ENCODE assay signal across 8 cellular contexts in the genomic region with DNA sequence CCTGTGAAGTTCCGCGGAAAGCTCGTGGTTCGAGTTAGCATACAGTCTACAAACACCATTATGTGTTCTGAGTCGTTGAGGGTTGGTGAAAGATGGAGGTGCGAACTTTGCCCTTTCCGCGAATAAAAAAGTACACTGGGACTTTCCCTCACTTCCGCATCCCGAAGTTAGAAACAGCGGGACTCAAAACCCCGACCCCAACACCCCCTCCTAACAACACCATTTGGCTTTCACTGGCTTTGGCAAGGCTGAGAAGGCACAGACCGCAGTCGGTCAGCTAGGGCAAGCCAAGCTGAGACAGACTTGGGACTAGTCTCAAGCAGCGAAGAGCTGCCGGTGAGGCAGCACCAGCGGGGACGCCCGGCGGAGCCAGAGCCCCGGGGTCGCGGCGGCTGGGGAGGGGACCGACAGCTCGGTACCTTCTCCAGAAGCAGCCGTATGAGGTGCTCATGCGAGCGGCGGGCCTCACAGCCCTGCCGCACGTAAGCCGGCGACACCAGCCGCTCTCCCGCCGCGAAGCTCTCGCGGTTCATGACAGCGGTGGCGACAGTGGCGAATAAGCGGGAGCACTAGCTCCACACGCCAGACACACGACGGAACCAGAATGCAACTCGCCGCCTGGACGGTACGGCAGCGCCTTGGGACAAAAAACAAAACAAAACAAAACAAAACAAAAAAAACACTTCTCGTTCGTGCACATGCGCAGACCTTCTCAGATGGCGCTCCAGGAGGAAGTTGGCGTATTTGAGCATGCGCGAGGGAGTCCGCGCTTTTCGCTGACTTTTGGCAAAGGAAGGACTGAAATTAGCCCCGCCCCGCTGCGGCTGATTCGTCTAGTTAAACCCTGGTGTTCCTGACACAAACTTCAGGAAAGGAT. TPM values are rescaled to one million over a fixed set of nuclear protein-coding genes. Genes with fewer than 3 reads are reported as not detected.
DNase-seq lines count a peak whose midpoint lies in the region; ATAC-seq and TF ChIP-seq lines count a peak whose summit lies in the region.

A gene (minus strand): TSS at position 613 of the 877 bp plus-strand sequence. CDS start 80 bp downstream, at position 533.

- WGBS in H9 (ENCODE audit: extremely low coverage, insufficient read length, low lambda C conversion rate), result no CpG with 5 or more reads among the region's 66 CpGs

- DNase-seq in ELR (ENCODE audit: low read depth) (peak; percentile 97), H9 (peak; percentile 93), MG63 (peak; percentile 91), SHP77 treated with DMSO at 0.1 percent for 48 hours (lab: John Stamatoyannopoulos, UW) (peak; percentile 75), activated gamma-delta T cell (lab: John Stamatoyannopoulos, UW) (peak; percentile 60), fibroblast of the conjunctiva (ENCODE audit: low read depth) (peak; percentile 98), nephron progenitor cell (peak; percentile 95)
- peak; percentile 89 to 94 for DNase-seq in stimulated activated naive CD8-positive, alpha-beta T cell treated with anti-CD3 and anti-CD28 coated beads, Interleukin-15, amount 100 ng/mL, for 72 hours

- peak within 1 kb of the TSS; percentile 54 for H3K27ac ChIP-seq in H9 (ENCODE audit: insufficient read length, low read depth, low read length)

- no peak within 1 kb of the TSS for H4K8ac ChIP-seq in H9 (replicated peaks; ENCODE audit: insufficient read length, low read depth, low read length)

- H3K9me3 Mint-ChIP-seq in H9 (no peaks in the 10 kb centered on the region; a peak in 1 of 5 replicates), nephron progenitor cell (no peaks in the 10 kb centered on the region)
- H3K9me3 Mint-ChIP-seq in stimulated activated naive CD8-positive, alpha-beta T cell treated with anti-CD3 and anti-CD28 coated beads, Interleukin-15, amount 100 ng/mL, for 72 hours, result no peaks in the 10 kb centered on the region

- no peak within 1 kb of the TSS for H3K23ac ChIP-seq in H9 (ENCODE audit: insufficient read length, low read depth, low read length)

- no peaks in the 10 kb centered on the region; the same call in 1 of the 2 replicates for H3K4me1 ChIP-seq in H9 (ENCODE audit: insufficient read depth, low read length)

- H3K36me3 Mint-ChIP-seq in H9 (ENCODE audit: insufficient read depth in 1 of 3, low read depth in 3 of 3), result peaks cover 0 to 5% (median 0%) of the 10 kb centered on the region in 3 experiments; a peak in 1 of 7 replicates
- no peaks in the 10 kb centered on the region for H3K36me3 Mint-ChIP-seq in nephron progenitor cell (ENCODE audit: low read depth)

- no peaks in the 10 kb centered on the region for H3K79me1 ChIP-seq in H9 (ENCODE audit: insufficient read depth, low read depth, low read length, poor library complexity, severe bottlenecking)

- no peak within 1 kb of the TSS for H3T11ph ChIP-seq in H9 (ENCODE audit: low read length)

- ATAC-seq in stimulated activated naive CD8-positive, alpha-beta T cell treated with anti-CD3 and anti-CD28 coated beads, Interleukin-15, amount 100 ng/mL, for 72 hours, result peak; percentile 93

- H3K9me3 ChIP-seq in H9 (ENCODE audit: control insufficient read depth, low read depth, low read length) (no peaks in the 10 kb centered on the region), MG63 (no peaks in the 10 kb centered on the region)

- H2AFZ ChIP-seq in H9 (ENCODE audit: low read length), result peak within 1 kb of the TSS; percentile 97

- no peaks in the 10 kb centered on the region; the same call in 1 of the 2 replicates for H3K36me3 ChIP-seq in MG63

- H3K27me3 Mint-ChIP-seq in H9 (ENCODE audit: low read depth), result no peaks in the 10 kb centered on the region
- no peaks in the 10 kb centered on the region for H3K27me3 Mint-ChIP-seq in nephron progenitor cell (ENCODE audit: low read depth, poor library complexity)
- no peaks in the 10 kb centered on the region for H3K27me3 Mint-ChIP-seq in stimulated activated naive CD8-positive, alpha-beta T cell treated with anti-CD3 and anti-CD28 coated beads, Interleukin-15, amount 100 ng/mL, for 72 hours

- H3K4me3 ChIP-seq in MG63, result peak within 1 kb of the TSS; percentile 74

- H2BK12ac ChIP-seq in H9 (ENCODE audit: insufficient read length, low read depth, low read length), result no peak within 1 kb of the TSS

- H3K18ac ChIP-seq in H9 (ENCODE audit: insufficient read length, low read depth, low read length), result peak within 1 kb of the TSS; percentile 77

- H3K79me2 ChIP-seq in H9 (ENCODE audit: insufficient read depth, low read length), result no peaks in the 10 kb centered on the region

- H3K4ac ChIP-seq in H9 (ENCODE audit: low read depth, low read length), result no peak within 1 kb of the TSS

- H2BK15ac ChIP-seq in H9 (ENCODE audit: low read depth, low read length), result no peak within 1 kb of the TSS

- no peak within 1 kb of the TSS for H2AK5ac ChIP-seq in H9 (ENCODE audit: insufficient read length, low read length)

- H3K23me2 ChIP-seq in H9 (ENCODE audit: insufficient read length, low read depth, low read length, poor library complexity, severe bottlenecking), result peaks cover 11% of the 10 kb centered on the region

- no peak within 1 kb of the TSS for H2BK20ac ChIP-seq in H9 (ENCODE audit: low read depth, low read length, poor library complexity, severe bottlenecking)

- H3K14ac ChIP-seq in H9 (ENCODE audit: insufficient read depth, low read length), result peak within 1 kb of the TSS; percentile 85

- H4K91ac ChIP-seq in H9 (ENCODE audit: insufficient read length, low read depth, low read length), result no peak within 1 kb of the TSS

- H3K4me1 Mint-ChIP-seq in H9 (peaks cover 10 to 25% of the 10 kb centered on the region in 2 experiments), nephron progenitor cell (peaks cover 29% of the 10 kb centered on the region)
- peaks cover 35% of the 10 kb centered on the region for H3K4me1 Mint-ChIP-seq in stimulated activated naive CD8-positive, alpha-beta T cell treated with anti-CD3 and anti-CD28 coated beads, Interleukin-15, amount 100 ng/mL, for 72 hours

- no peak within 1 kb of the TSS for H3K56ac ChIP-seq in H9 (ENCODE audit: insufficient read length, low read depth, low read length)

- H3K4me2 ChIP-seq in H9 (ENCODE audit: insufficient read depth, insufficient read length, low read length), result peak within 1 kb of the TSS; percentile 98

- peak within 1 kb of the TSS; percentile 74 to 85 for H3K4me3 Mint-ChIP-seq in H9
- peak within 1 kb of the TSS; percentile 91 for H3K4me3 Mint-ChIP-seq in nephron progenitor cell
- H3K4me3 Mint-ChIP-seq in stimulated activated naive CD8-positive, alpha-beta T cell treated with anti-CD3 and anti-CD28 coated beads, Interleukin-15, amount 100 ng/mL, for 72 hours, result peak within 1 kb of the TSS; percentile 80 to 92

- no peak within 1 kb of the TSS for H2BK120ac ChIP-seq in H9 (ENCODE audit: low read depth, low read length, poor library complexity, severe bottlenecking)

- no peak within 1 kb of the TSS for H4K5ac ChIP-seq in H9 (ENCODE audit: insufficient read length, low read depth, low read length)

- no peak within 1 kb of the TSS for H2BK5ac ChIP-seq in H9 (ENCODE audit: insufficient read length, low read length)

- H4K20me1 ChIP-seq in H9 (ENCODE audit: control insufficient read depth, insufficient read depth, insufficient read length), result no peaks in the 10 kb centered on the region

- H3K27ac Mint-ChIP-seq in H9, result peak within 1 kb of the TSS; percentile 46 to 95 (median 89); a peak in 6 of 7 replicates
- peak within 1 kb of the TSS; percentile 86 for H3K27ac Mint-ChIP-seq in nephron progenitor cell
- peak within 1 kb of the TSS; percentile 99 to 100 for H3K27ac Mint-ChIP-seq in stimulated activated naive CD8-positive, alpha-beta T cell treated with anti-CD3 and anti-CD28 coated beads, Interleukin-15, amount 100 ng/mL, for 72 hours

- no peak for TF ChIP-seq CTCF in H9 (conservative IDR thresholded peaks at IDR 0.05)
- TF ChIP-seq CTCF in nephron progenitor cell (IDR thresholded peaks at IDR 0.05), result no peak

- no peaks in the 10 kb centered on the region for H3K27me3 ChIP-seq in H9 (ENCODE audit: insufficient read depth, low read length)
- no peaks in the 10 kb centered on the region for H3K27me3 ChIP-seq in MG63

- H3K9ac ChIP-seq in H9 (ENCODE audit: extremely low read depth, insufficient read length, low read length), result peak within 1 kb of the TSS; percentile 85

RNA-seq across cellular contexts. Expression of the gene that starts here (rescaled TPM):
- 4.2 and 5.4 TPM in 2 replicates for total RNA-seq in H9 (2021)
- total RNA-seq in MG63 (2014; rRNA removed; shearing (Covaris generic); ENCODE audit: low replicate concordance), result 3.0 and 3.6 TPM in 2 replicates

Comparison
In these comparisons a context has a peak if more than half of its experiments do, and no peak if none do; other contexts are left out.
1. Peak in every context shown above with its lines: DNase-seq, ATAC-seq, H3K4me3 ChIP-seq and H3K27ac ChIP-seq.